36 cellular contexts compared by ENCODE assay signal in genomic region chr1:162360874-162361260, GRCh38. TPM values are rescaled to one million over a fixed set of nuclear protein-coding genes. Genes with fewer than 3 reads are reported as not detected.
"Had no signal": no experiment of that assay in that cellular context is flagged by ENCODE, and none has a peak within 500 bp of the region (broad histone marks: within the 10 kb centered on the region; RNA-seq: fewer than 3 reads in every experiment).

No MANE protein-coding gene starts in this region.

- H3K4me1 Mint-ChIP-seq: activated naive CD4-positive, alpha-beta T cell treated with anti-CD3 and anti-CD28 coated beads, Interleukin-2, amount 10 ng/mL, durations not matched to agents 7 days and 5 days; activated naive CD8-positive, alpha-beta T cell treated with anti-CD3 and anti-CD28 coated beads, Interleukin-2, amount 50 U/mL, for 24 hours; T-cell had no signal

- H3K9me3 ChIP-seq: body of pancreas, breast epithelium, MG63 had no signal

- H3K36me3 ChIP-seq: breast epithelium, MG63 had no signal

- H3K27me3 Mint-ChIP-seq: activated naive CD8-positive, alpha-beta T cell treated with anti-CD3 and anti-CD28 coated beads, Interleukin-2, amount 50 U/mL, for 24 hours had no signal

- H3K36me3 Mint-ChIP-seq: activated CD4-positive, alpha-beta memory T cell treated with anti-CD3 and anti-CD28 coated beads for 36 hours; activated naive CD4-positive, alpha-beta T cell treated with anti-CD3 and anti-CD28 coated beads, Interleukin-2, amount 10 ng/mL, durations not matched to agents 7 days and 5 days; activated naive CD8-positive, alpha-beta T cell; T-cell had no signal

- DNase-seq: activated B cell treated with CpG ODN at 0.5 μM for 24 hours; activated CD4-positive, alpha-beta memory T cell treated with anti-CD3 and anti-CD28 coated beads for 36 hours; activated CD4-positive, alpha-beta T cell treated with anti-CD3 and anti-CD28 coated beads for 4 hours; activated CD4-positive, alpha-beta T cell treated with anti-CD3 and anti-CD28 coated beads, Interleukin-2, amount 50 U/mL, for 1 hour; activated CD4-positive, CD25-positive, alpha-beta regulatory T cell treated with anti-CD3 and anti-CD28 coated beads, Interleukin-2, amount 50 U/mL, for 72 hours; activated CD8-positive, alpha-beta memory T cell treated with anti-CD3 and anti-CD28 coated beads, Interleukin-2, amount 50 U/mL, for 48 hours; activated effector memory CD4-positive, alpha-beta T cell treated with Interleukin-2 at 50 U/mL for 16 hours; activated naive CD4-positive, alpha-beta T cell treated with anti-CD3 and anti-CD28 coated beads, Interleukin-2, amount 10 ng/mL, durations not matched to agents 7 days and 5 days; activated naive CD8-positive, alpha-beta T cell treated with anti-CD3 and anti-CD28 coated beads, Interleukin-2, amount 50 U/mL, for 24 hours; activated T-cell treated with anti-CD3 and anti-CD28 coated beads, Interleukin-2, amount 50 U/mL, for 48 hours; aorta; body of pancreas; caudate nucleus; Kasumi-1; KG1; MG63; NCI-H1048; NCI-H1105 treated with DMSO at 0.1 percent for 48 hours; NCI-H1436; NCI-H1930; NCI-H2081 treated with DMSO at 0.1 percent for 48 hours; NCI-H345; NCI-H524 treated with DMSO at 0.1 percent for 48 hours; PC-3; SIG-M5; T-cell; T-helper 17 cell; T-helper 9 cell had no signal

- H3K4me1 ChIP-seq: body of pancreas, breast epithelium had no signal

- ATAC-seq: activated naive CD8-positive, alpha-beta T cell treated with anti-CD3 and anti-CD28 coated beads, Interleukin-2, amount 50 U/mL, for 24 hours; body of pancreas; PC-3; Right ventricle myocardium inferior; SK-N-SH treated with all-trans-retinoic acid at 6 μM for 48 hours; T-cell; T-helper 17 cell had no signal

- H3K27ac ChIP-seq: body of pancreas, breast epithelium, RWPE1, VCaP had no signal

- H3K9me3 Mint-ChIP-seq: activated B cell treated with CpG ODN at 0.5 μM for 24 hours; activated CD4-positive, alpha-beta memory T cell treated with anti-CD3 and anti-CD28 coated beads for 36 hours; activated naive CD4-positive, alpha-beta T cell treated with anti-CD3 and anti-CD28 coated beads, Interleukin-2, amount 10 ng/mL, durations not matched to agents 7 days and 5 days; activated naive CD8-positive, alpha-beta T cell treated with anti-CD3 and anti-CD28 coated beads, Interleukin-2, amount 50 U/mL, for 24 hours; T-cell had no signal

- H3K4me3 ChIP-seq: body of pancreas, breast epithelium, MG63 had no signal

- H3K27me3 ChIP-seq: body of pancreas, breast epithelium, MG63 had no signal

- H3K27ac Mint-ChIP-seq: activated B cell treated with CpG ODN at 0.5 μM for 24 hours; activated CD4-positive, alpha-beta memory T cell treated with anti-CD3 and anti-CD28 coated beads for 36 hours; activated naive CD4-positive, alpha-beta T cell treated with anti-CD3 and anti-CD28 coated beads, Interleukin-2, amount 10 ng/mL, durations not matched to agents 7 days and 5 days; activated naive CD8-positive, alpha-beta T cell; activated naive CD8-positive, alpha-beta T cell treated with anti-CD3 and anti-CD28 coated beads, Interleukin-2, amount 50 U/mL, for 24 hours; T-cell; T-helper 17 cell had no signal

- H3K4me3 Mint-ChIP-seq: activated B cell treated with CpG ODN at 0.5 μM for 24 hours; activated CD4-positive, alpha-beta memory T cell treated with anti-CD3 and anti-CD28 coated beads for 36 hours; activated naive CD4-positive, alpha-beta T cell treated with anti-CD3 and anti-CD28 coated beads, Interleukin-2, amount 10 ng/mL, durations not matched to agents 7 days and 5 days; activated naive CD8-positive, alpha-beta T cell; activated naive CD8-positive, alpha-beta T cell treated with anti-CD3 and anti-CD28 coated beads, Interleukin-2, amount 50 U/mL, for 24 hours; T-cell; T-helper 17 cell had no signal

RNA-seq across cellular contexts. Expression of gene SPATA46, which starts 15.8 kb away (rescaled TPM):
- total RNA-seq: activated B cell treated with CpG ODN at 0.5 μM for 24 hours; activated CD4-positive, alpha-beta memory T cell treated with anti-CD3 and anti-CD28 coated beads for 36 hours; aorta; body of pancreas; breast epithelium; NCI-H460; PC-3; Right ventricle myocardium inferior; T-cell; T-helper 17 cell had no signal
- polyA plus RNA-seq: aorta had no signal

RNA-seq across cellular contexts. Expression of gene C1orf226, which starts 20.7 kb away (rescaled TPM):
- total RNA-seq: activated B cell treated with CpG ODN at 0.5 μM for 24 hours, T-helper 17 cell had no signal

RNA-seq across cellular contexts. Expression of gene SH2D1B, which starts 51.1 kb away (rescaled TPM):
- total RNA-seq: activated B cell treated with CpG ODN at 0.5 μM for 24 hours; activated CD4-positive, alpha-beta memory T cell treated with anti-CD3 and anti-CD28 coated beads for 36 hours; body of pancreas; NCI-H460; SK-MEL-5 had no signal
